Comparison of ENCODE assay signal across 22 cellular contexts in genomic region chr3:190340071-190340470, GRCh38. TPM values are rescaled to one million over a fixed set of nuclear protein-coding genes. Genes with fewer than 3 reads are reported as not detected.
"Had no signal": no experiment of that assay in that cellular context is flagged by ENCODE, and none has a peak within 500 bp of the region (broad histone marks: within the 10 kb centered on the region; RNA-seq: fewer than 3 reads in every experiment).

No MANE protein-coding gene starts in this region.

- H3K4me3 ChIP-seq: dorsolateral prefrontal cortex, ovary, thyroid gland, upper lobe of right lung had no signal

- H3K27me3 ChIP-seq: dorsolateral prefrontal cortex, ovary, thyroid gland, upper lobe of right lung had no signal

- H3K27me3 Mint-ChIP-seq: brain had no signal

- H3K9me3 Mint-ChIP-seq: activated naive CD4-positive, alpha-beta T cell treated with anti-CD3 and anti-CD28 coated beads, Interleukin-2, amount 50 U/mL, for 24 hours had no signal

- ATAC-seq: left ventricle myocardium superior; natural killer cell treated with Interleukin-12 subunit alpha and Interleukin-12 subunit beta and Interleukin-15 and Interleukin-18, amount 100 ng/mL, for 72 hours; right cardiac atrium; upper lobe of right lung had no signal

- H3K36me3 ChIP-seq: ovary, thyroid gland, upper lobe of right lung had no signal

- H3K27ac Mint-ChIP-seq: activated naive CD4-positive, alpha-beta T cell treated with anti-CD3 and anti-CD28 coated beads, Interleukin-2, amount 50 U/mL, for 24 hours; brain; immature natural killer cell; natural killer cell treated with Interleukin-12 subunit alpha and Interleukin-12 subunit beta and Interleukin-15 and Interleukin-18, amount 100 ng/mL, for 72 hours; stimulated activated naive CD8-positive, alpha-beta T cell treated with anti-CD3 and anti-CD28 coated beads, Interleukin-15, Interleukin-2, amounts not matched to agents 100 ng/mL and 50 ng/mL, for 24 hours had no signal

- H3K4me3 Mint-ChIP-seq: activated naive CD4-positive, alpha-beta T cell treated with anti-CD3 and anti-CD28 coated beads, Interleukin-2, amount 50 U/mL, for 24 hours; brain; immature natural killer cell; natural killer cell treated with Interleukin-12 subunit alpha and Interleukin-12 subunit beta and Interleukin-15 and Interleukin-18, amount 100 ng/mL, for 72 hours; stimulated activated naive CD8-positive, alpha-beta T cell treated with anti-CD3 and anti-CD28 coated beads, Interleukin-15, Interleukin-2, amounts not matched to agents 100 ng/mL and 50 ng/mL, for 24 hours had no signal

- H3K36me3 Mint-ChIP-seq: activated naive CD4-positive, alpha-beta T cell treated with anti-CD3 and anti-CD28 coated beads, Interleukin-2, amount 50 U/mL, for 24 hours; brain; immature natural killer cell; natural killer cell treated with Interleukin-12 subunit alpha and Interleukin-12 subunit beta and Interleukin-15 and Interleukin-18, amount 100 ng/mL, for 72 hours had no signal

- DNase-seq: activated CD4-positive, alpha-beta T cell treated with anti-CD3 and anti-CD28 coated beads for 1 hour; activated gamma-delta T cell treated with Interleukin-2 at 50 U/mL for 16 hours; activated T-cell treated with anti-CD3 and anti-CD28 coated beads, Interleukin-2, amount 50 U/mL, for 1 hour; anterior cingulate cortex; caudate nucleus; dorsolateral prefrontal cortex; foreskin fibroblast; immature natural killer cell; left ventricle myocardium superior; ovary; right cardiac atrium; stimulated activated CD4-positive, alpha-beta T cell treated with anti-CD3 and anti-CD28 coated beads, Interleukin-12 subunit alpha, Interleukin-12 subunit beta, amount 100 ng/mL, for 4 hours; stimulated activated CD4-positive, alpha-beta T cell treated with anti-CD3 and anti-CD28 coated beads, Interleukin-4, amount 100 ng/mL, for 4 hours; substantia nigra; T-helper 1 cell; thyroid gland; upper lobe of right lung had no signal

- H3K27ac ChIP-seq: dorsolateral prefrontal cortex, ovary, upper lobe of right lung had no signal

- H3K9me3 ChIP-seq: ovary, thyroid gland, upper lobe of right lung had no signal

- H3K4me1 Mint-ChIP-seq: activated naive CD4-positive, alpha-beta T cell treated with anti-CD3 and anti-CD28 coated beads, Interleukin-2, amount 50 U/mL, for 24 hours; brain; immature natural killer cell had no signal

RNA-seq across cellular contexts. Expression of gene CLDN1, which starts 17.8 kb away (rescaled TPM):
- total RNA-seq: natural killer cell treated with Interleukin-12 subunit alpha and Interleukin-12 subunit beta and Interleukin-15 and Interleukin-18, amount 100 ng/mL, for 72 hours had no signal
- polyA plus RNA-seq: immature natural killer cell had no signal

RNA-seq across cellular contexts. Expression of gene CLDN16, which starts 47.9 kb away (rescaled TPM):
- total RNA-seq: left ventricle myocardium superior; natural killer cell treated with Interleukin-12 subunit alpha and Interleukin-12 subunit beta and Interleukin-15 and Interleukin-18, amount 100 ng/mL, for 72 hours; pulmonary artery endothelial cell; right cardiac atrium had no signal
- polyA plus RNA-seq: immature natural killer cell had no signal
